Comparison of ENCODE assay signal across 2 cellular contexts in the genomic region with DNA sequence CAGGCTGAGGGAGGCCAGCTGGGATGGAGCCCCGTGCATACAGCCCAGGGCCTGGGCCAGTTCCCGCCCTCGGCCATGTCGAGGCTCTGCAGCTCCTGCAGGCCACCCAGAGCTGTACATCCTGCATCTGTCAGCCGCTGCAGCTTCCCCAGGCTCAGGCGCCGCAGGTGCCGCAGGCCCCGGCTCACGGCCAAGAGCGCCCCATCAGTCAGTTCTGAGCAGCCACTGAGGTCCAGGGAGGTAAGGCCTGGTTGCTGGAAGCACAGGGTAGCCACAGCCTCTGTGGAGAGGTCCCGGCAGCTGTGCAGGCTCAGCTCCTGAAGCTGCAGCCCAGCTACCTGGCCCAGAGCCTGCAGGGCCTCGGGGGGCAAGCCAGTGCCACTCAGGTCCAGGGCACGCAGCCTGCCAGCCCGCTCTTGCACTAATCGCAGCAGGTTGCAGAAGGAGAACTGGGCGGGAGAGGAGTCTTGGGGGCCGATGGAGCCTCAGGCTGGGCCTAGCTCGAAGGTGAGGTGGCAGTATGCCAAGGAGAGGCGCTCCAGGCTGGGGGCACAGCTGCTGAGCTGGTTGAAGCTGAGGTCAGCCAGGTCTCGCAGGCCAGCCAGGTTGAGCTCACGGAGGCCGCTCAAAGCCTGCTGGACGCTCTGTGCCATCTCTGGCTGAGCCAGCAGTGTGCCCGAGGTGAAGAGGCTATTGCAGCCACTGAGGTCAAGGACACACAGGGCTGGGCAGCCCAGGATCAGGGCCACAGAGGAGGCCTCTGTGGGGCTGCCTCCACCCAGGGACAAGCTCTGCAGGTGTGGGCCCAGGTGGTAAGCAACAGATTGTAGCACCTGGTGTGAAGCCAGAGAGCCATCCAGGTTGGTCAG.
TF ChIP-seq lines count a peak whose summit lies in the region.

No MANE protein-coding gene starts in this region.

TF ChIP-seq in A549, 52 proteins besides CTCF, POLR2A, EP300 and RAD21:
- TF ChIP-seq POLR2AphosphoS2 (conservative IDR thresholded peaks at IDR 0.05; ENCODE audit: low read length) (0 out of 2 replicates have a peak, but pooled peaks have one; percentile 41), RARB (CRISPR knock-in tag; IDR thresholded peaks at IDR 0.05) (no peak)

TF ChIP-seq in HepG2, 621 proteins besides CTCF, POLR2A, EP300 and RAD21 (continues in another document):
- TF ChIP-seq FOXO1 (CRISPR knock-in tag; IDR thresholded peaks at IDR 0.05) (0 out of 2 replicates have a peak, but pooled peaks have one; percentile 10), HMG20A (CRISPR knock-in tag; IDR thresholded peaks at IDR 0.05; ENCODE audit: borderline replicate concordance) (no peak), NCOA5 (CRISPR knock-in tag; IDR thresholded peaks at IDR 0.05) (no peak), HNRNPL (IDR thresholded peaks at IDR 0.05; ENCODE audit: low read depth, low read length) (peak; percentile 86), ZNF570 (CRISPR knock-in tag; IDR thresholded peaks at IDR 0.05; ENCODE audit: borderline replicate concordance) (no peak), ZFYVE20 (CRISPR knock-in tag; IDR thresholded peaks at IDR 0.05; ENCODE audit: borderline replicate concordance, low read depth) (no peak), PAXIP1 (CRISPR knock-in tag; conservative IDR thresholded peaks at IDR 0.05) (no peak), HNRNPLL (IDR thresholded peaks at IDR 0.05; ENCODE audit: low read depth, low read length, poor library complexity, severe bottlenecking) (peak; percentile 45), ZSCAN21 (CRISPR knock-in tag; IDR thresholded peaks at IDR 0.05; ENCODE audit: borderline replicate concordance) (peak; percentile 41; the same call in 1 of the 2 replicates), KDM2A (CRISPR knock-in tag; IDR thresholded peaks at IDR 0.05; ENCODE audit: borderline replicate concordance, low read depth) (peak; percentile 28), MBNL3 (CRISPR knock-in tag; conservative IDR thresholded peaks at IDR 0.05) (no peak), TEAD2 (CRISPR knock-in tag; IDR thresholded peaks at IDR 0.05) (no peak), ATF3 (CRISPR knock-in tag; IDR thresholded peaks at IDR 0.05) (peak; percentile 10; the same call in 1 of the 2 replicates), ZNF792 (CRISPR knock-in tag; IDR thresholded peaks at IDR 0.05) (no peak), TMF1 (CRISPR knock-in tag; IDR thresholded peaks at IDR 0.05; ENCODE audit: low read depth) (no peak), FOSL1 (CRISPR knock-in tag; IDR thresholded peaks at IDR 0.05; ENCODE audit: borderline replicate concordance) (no peak), MAZ (IDR thresholded peaks at IDR 0.05; ENCODE audit: borderline replicate concordance, low read depth, low read length) (no peak), MAZ (CRISPR knock-in tag; IDR thresholded peaks at IDR 0.05; ENCODE audit: low read depth) (no peak), BRD4 (CRISPR knock-in tag; IDR thresholded peaks at IDR 0.05) (no peak; the same call in 1 of the 2 replicates), SP4 (CRISPR knock-in tag; IDR thresholded peaks at IDR 0.05) (peak; percentile 44; the same call in 1 of the 2 replicates), BHLHE40 (IDR thresholded peaks at IDR 0.05; ENCODE audit: low read length) (no peak)
- TF ChIP-seq, protein P1, sequence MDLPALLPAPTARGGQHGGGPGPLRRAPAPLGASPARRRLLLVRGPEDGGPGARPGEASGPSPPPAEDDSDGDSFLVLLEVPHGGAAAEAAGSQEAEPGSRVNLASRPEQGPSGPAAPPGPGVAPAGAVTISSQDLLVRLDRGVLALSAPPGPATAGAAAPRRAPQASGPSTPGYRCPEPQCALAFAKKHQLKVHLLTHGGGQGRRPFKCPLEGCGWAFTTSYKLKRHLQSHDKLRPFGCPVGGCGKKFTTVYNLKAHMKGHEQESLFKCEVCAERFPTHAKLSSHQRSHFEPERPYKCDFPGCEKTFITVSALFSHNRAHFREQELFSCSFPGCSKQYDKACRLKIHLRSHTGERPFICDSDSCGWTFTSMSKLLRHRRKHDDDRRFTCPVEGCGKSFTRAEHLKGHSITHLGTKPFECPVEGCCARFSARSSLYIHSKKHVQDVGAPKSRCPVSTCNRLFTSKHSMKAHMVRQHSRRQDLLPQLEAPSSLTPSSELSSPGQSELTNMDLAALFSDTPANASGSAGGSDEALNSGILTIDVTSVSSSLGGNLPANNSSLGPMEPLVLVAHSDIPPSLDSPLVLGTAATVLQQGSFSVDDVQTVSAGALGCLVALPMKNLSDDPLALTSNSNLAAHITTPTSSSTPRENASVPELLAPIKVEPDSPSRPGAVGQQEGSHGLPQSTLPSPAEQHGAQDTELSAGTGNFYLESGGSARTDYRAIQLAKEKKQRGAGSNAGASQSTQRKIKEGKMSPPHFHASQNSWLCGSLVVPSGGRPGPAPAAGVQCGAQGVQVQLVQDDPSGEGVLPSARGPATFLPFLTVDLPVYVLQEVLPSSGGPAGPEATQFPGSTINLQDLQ (CRISPR knock-in tag; IDR thresholded peaks at IDR 0.05), result no peak
- TF ChIP-seq, protein P2, sequence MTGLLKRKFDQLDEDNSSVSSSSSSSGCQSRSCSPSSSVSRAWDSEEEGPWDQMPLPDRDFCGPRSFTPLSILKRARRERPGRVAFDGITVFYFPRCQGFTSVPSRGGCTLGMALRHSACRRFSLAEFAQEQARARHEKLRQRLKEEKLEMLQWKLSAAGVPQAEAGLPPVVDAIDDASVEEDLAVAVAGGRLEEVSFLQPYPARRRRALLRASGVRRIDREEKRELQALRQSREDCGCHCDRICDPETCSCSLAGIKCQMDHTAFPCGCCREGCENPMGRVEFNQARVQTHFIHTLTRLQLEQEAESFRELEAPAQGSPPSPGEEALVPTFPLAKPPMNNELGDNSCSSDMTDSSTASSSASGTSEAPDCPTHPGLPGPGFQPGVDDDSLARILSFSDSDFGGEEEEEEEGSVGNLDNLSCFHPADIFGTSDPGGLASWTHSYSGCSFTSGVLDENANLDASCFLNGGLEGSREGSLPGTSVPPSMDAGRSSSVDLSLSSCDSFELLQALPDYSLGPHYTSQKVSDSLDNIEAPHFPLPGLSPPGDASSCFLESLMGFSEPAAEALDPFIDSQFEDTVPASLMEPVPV (CRISPR knock-in tag; IDR thresholded peaks at IDR 0.05), result no peak; the same call in 1 of the 2 replicates
- TF ChIP-seq, protein P3, sequence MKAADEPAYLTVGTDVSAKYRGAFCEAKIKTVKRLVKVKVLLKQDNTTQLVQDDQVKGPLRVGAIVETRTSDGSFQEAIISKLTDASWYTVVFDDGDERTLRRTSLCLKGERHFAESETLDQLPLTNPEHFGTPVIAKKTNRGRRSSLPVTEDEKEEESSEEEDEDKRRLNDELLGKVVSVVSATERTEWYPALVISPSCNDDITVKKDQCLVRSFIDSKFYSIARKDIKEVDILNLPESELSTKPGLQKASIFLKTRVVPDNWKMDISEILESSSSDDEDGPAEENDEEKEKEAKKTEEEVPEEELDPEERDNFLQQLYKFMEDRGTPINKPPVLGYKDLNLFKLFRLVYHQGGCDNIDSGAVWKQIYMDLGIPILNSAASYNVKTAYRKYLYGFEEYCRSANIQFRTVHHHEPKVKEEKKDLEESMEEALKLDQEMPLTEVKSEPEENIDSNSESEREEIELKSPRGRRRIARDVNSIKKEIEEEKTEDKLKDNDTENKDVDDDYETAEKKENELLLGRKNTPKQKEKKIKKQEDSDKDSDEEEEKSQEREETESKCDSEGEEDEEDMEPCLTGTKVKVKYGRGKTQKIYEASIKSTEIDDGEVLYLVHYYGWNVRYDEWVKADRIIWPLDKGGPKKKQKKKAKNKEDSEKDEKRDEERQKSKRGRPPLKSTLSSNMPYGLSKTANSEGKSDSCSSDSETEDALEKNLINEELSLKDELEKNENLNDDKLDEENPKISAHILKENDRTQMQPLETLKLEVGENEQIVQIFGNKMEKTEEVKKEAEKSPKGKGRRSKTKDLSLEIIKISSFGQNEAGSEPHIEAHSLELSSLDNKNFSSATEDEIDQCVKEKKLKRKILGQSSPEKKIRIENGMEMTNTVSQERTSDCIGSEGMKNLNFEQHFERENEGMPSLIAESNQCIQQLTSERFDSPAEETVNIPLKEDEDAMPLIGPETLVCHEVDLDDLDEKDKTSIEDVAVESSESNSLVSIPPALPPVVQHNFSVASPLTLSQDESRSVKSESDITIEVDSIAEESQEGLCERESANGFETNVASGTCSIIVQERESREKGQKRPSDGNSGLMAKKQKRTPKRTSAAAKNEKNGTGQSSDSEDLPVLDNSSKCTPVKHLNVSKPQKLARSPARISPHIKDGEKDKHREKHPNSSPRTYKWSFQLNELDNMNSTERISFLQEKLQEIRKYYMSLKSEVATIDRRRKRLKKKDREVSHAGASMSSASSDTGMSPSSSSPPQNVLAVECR (CRISPR knock-in tag; IDR thresholded peaks at IDR 0.05; ENCODE audit: borderline replicate concordance), result peak; percentile 29
- TF ChIP-seq, protein P4, sequence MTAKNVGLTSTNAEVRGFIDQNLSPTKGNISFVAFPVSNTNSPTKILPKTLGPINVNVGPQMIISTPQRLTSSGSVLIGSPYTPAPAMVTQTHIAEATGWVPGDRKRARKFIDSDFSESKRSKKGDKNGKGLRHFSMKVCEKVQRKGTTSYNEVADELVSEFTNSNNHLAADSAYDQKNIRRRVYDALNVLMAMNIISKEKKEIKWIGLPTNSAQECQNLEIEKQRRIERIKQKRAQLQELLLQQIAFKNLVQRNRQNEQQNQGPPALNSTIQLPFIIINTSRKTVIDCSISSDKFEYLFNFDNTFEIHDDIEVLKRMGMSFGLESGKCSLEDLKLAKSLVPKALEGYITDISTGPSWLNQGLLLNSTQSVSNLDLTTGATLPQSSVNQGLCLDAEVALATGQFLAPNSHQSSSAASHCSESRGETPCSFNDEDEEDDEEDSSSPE (CRISPR knock-in tag; IDR thresholded peaks at IDR 0.05), result no peak
- TF ChIP-seq, protein P5, sequence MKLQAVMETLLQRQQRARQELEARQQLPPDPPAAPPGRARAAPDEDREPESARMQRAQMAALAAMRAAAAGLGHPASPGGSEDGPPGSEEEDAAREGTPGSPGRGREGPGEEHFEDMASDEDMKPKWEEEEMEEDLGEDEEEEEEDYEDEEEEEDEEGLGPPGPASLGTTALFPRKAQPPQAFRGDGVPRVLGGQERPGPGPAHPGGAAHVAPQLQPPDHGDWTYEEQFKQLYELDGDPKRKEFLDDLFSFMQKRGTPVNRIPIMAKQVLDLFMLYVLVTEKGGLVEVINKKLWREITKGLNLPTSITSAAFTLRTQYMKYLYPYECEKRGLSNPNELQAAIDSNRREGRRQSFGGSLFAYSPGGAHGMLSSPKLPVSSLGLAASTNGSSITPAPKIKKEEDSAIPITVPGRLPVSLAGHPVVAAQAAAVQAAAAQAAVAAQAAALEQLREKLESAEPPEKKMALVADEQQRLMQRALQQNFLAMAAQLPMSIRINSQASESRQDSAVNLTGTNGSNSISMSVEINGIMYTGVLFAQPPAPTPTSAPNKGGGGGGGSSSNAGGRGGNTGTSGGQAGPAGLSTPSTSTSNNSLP (IDR thresholded peaks at IDR 0.05; ENCODE audit: low read depth, low read length), result no peak
- TF ChIP-seq, protein P6, sequence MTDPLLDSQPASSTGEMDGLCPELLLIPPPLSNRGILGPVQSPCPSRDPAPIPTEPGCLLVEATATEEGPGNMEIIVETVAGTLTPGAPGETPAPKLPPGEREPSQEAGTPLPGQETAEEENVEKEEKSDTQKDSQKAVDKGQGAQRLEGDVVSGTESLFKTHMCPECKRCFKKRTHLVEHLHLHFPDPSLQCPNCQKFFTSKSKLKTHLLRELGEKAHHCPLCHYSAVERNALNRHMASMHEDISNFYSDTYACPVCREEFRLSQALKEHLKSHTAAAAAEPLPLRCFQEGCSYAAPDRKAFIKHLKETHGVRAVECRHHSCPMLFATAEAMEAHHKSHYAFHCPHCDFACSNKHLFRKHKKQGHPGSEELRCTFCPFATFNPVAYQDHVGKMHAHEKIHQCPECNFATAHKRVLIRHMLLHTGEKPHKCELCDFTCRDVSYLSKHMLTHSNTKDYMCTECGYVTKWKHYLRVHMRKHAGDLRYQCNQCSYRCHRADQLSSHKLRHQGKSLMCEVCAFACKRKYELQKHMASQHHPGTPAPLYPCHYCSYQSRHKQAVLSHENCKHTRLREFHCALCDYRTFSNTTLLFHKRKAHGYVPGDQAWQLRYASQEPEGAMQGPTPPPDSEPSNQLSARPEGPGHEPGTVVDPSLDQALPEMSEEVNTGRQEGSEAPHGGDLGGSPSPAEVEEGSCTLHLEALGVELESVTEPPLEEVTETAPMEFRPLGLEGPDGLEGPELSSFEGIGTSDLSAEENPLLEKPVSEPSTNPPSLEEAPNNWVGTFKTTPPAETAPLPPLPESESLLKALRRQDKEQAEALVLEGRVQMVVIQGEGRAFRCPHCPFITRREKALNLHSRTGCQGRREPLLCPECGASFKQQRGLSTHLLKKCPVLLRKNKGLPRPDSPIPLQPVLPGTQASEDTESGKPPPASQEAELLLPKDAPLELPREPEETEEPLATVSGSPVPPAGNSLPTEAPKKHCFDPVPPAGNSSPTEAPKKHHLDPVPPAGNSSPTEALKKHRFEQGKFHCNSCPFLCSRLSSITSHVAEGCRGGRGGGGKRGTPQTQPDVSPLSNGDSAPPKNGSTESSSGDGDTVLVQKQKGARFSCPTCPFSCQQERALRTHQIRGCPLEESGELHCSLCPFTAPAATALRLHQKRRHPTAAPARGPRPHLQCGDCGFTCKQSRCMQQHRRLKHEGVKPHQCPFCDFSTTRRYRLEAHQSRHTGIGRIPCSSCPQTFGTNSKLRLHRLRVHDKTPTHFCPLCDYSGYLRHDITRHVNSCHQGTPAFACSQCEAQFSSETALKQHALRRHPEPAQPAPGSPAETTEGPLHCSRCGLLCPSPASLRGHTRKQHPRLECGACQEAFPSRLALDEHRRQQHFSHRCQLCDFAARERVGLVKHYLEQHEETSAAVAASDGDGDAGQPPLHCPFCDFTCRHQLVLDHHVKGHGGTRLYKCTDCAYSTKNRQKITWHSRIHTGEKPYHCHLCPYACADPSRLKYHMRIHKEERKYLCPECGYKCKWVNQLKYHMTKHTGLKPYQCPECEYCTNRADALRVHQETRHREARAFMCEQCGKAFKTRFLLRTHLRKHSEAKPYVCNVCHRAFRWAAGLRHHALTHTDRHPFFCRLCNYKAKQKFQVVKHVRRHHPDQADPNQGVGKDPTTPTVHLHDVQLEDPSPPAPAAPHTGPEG (CRISPR knock-in tag; IDR thresholded peaks at IDR 0.05), result no peak
